Comparison of ENCODE assay signal across 15 cellular contexts in genomic region chr21:42722153-42722552, GRCh38.
A peak's percentile ranks its signal among the peaks of the same experiment; 100 is the strongest.
DNase-seq lines count a peak whose midpoint lies in the region; ATAC-seq, FAIRE-seq and TF ChIP-seq lines count a peak whose summit lies in the region.
"Had no signal": no experiment of that assay in that cellular context is flagged by ENCODE, and none has a peak within 500 bp of the region (broad histone marks: within the 10 kb centered on the region; RNA-seq: fewer than 3 reads in every experiment).

No MANE protein-coding gene starts in this region.

- H4K20me1 ChIP-seq in HCT116 (ENCODE audit: insufficient read depth) (no peaks in the 10 kb centered on the region), K562 (replicated peaks; ENCODE audit: control insufficient read depth, insufficient read depth, low read length) (peaks cover 13% of the 10 kb centered on the region; the same call in 1 of the 2 replicates)

- in situ Hi-C loops in K562 (cut with MboI) = no loop called here

- no peaks in the 10 kb centered on the region for H3K27me3 ChIP-seq in HCT116 (ENCODE audit: insufficient read depth, low read length)
- H3K27me3 ChIP-seq in K562 (ENCODE audit: control insufficient read depth in 2 of 2, insufficient read depth in 2 of 2, low read length in 2 of 2) = peaks cover 37 to 62% of the 10 kb centered on the region in 2 experiments
- H3K27me3 ChIP-seq in lower lobe of right lung (ENCODE audit: low read depth) = no peaks in the 10 kb centered on the region
- no peaks in the 10 kb centered on the region for H3K27me3 ChIP-seq in small intestine (ENCODE audit: control insufficient read depth in 2 of 2, insufficient read depth in 2 of 2, low read length in 2 of 2)

- TF ChIP-seq CTCF in HCT116 (IDR thresholded peaks at IDR 0.05 in 2 of 3, conservative IDR thresholded peaks at IDR 0.05 in 1 of 3; ENCODE audit: borderline replicate concordance in 1 of 3, insufficient read depth in 1 of 3, low read depth in 2 of 3, low read length in 2 of 3) (no peak), K562 (IDR thresholded peaks at IDR 0.05 in 2 of 3, conservative IDR thresholded peaks at IDR 0.05 in 1 of 3; ENCODE audit: insufficient read depth in 2 of 3, low read depth in 1 of 3, low read length in 3 of 3) (no peak), lower lobe of right lung (IDR thresholded peaks at IDR 0.05) (no peak)

- H3K4me2 ChIP-seq in HCT116 (ENCODE audit: low read length) (peak overlapping the region; percentile 75; the same call in 1 of the 2 replicates), K562 (ENCODE audit: insufficient read depth, low read length) (no peak overlapping the region)

- WGBS in K562 (ENCODE audit: insufficient coverage, low coverage, missing lambda C conversion rate) = 3% methylated on average over 11 of the region's 11 CpGs
- 57 to 81% (median 64%) methylated on average over 11 of the region's 11 CpGs for WGBS in small intestine, 3 donors

- H3K9me3 ChIP-seq in HCT116 (ENCODE audit: control insufficient read depth in 1 of 2, insufficient read depth in 1 of 2, low read depth in 1 of 2, low read length in 2 of 2) (no peaks in the 10 kb centered on the region), K562 (replicated peaks; ENCODE audit: control insufficient read depth, insufficient read depth, low read depth, low read length) (no peaks in the 10 kb centered on the region), lower lobe of right lung (no peaks in the 10 kb centered on the region), small intestine (ENCODE audit: control insufficient read depth, low read depth) (no peaks in the 10 kb centered on the region)

- RAD21 ChIA-PET in HCT116 (lab: Charles Lee; ENCODE audit: low non-redundant PET in 1 of 2, low total read pairs in 2 of 2, uncharacterized antibody in 2 of 2, unreplicated experiment in 2 of 2) = no interaction called here

- H3K4me3 ChIP-seq in HCT116 (replicated peaks in 1 of 2; ENCODE audit: low read depth in 1 of 2, low read length in 2 of 2) (no peak overlapping the region), K562 (no peak overlapping the region), lower lobe of right lung (no peak overlapping the region), small intestine (ENCODE audit: low read depth in 1 of 2, low read length in 2 of 2) (no peak overlapping the region)

- POLR2A ChIA-PET in HCT116 (lab: Charles Lee) (no interaction called here), K562 (lab: Yijun Ruan, JAX) (interaction anchor here (0.9 to 1.2 kb wide), 2 partner anchors 10 to 19 kb away, joined by 3 read pairs; no protein-coding TSS in a partner anchor)

- no peak overlapping the region for H2AFZ ChIP-seq in HCT116 (ENCODE audit: low read depth, low read length, poor library complexity, severe bottlenecking)
- H2AFZ ChIP-seq in K562 (ENCODE audit: low read depth, low read length) = no peak overlapping the region

- H3K9me1 ChIP-seq in K562 (ENCODE audit: control insufficient read depth, insufficient read depth, low read length) = no peaks in the 10 kb centered on the region

- no peak for TF ChIP-seq EP300 in K562 (IDR thresholded peaks at IDR 0.05; ENCODE audit: low read length)

- no peak for ATAC-seq in HCT116
- ATAC-seq in K562 = no peak
- ATAC-seq in lower lobe of right lung = peak; percentile 24 to 25
- ATAC-seq in HG03439 (IDR thresholded peaks at IDR 0.05; ENCODE audit: unreplicated experiment) = no peak

- TF ChIP-seq RAD21 in HCT116 (IDR thresholded peaks at IDR 0.05; ENCODE audit: low read depth) (no peak), K562 (CRISPR knock-in tag; conservative IDR thresholded peaks at IDR 0.05 in 1 of 2, IDR thresholded peaks at IDR 0.05 in 1 of 2) (no peak)

- TF ChIP-seq POLR2A in HCT116 (IDR thresholded peaks at IDR 0.05; ENCODE audit: borderline replicate concordance, extremely low read depth, insufficient read depth, insufficient read length) (no peak), K562 (conservative IDR thresholded peaks at IDR 0.05) (no peak)

- H3K36me3 ChIP-seq in HCT116 (ENCODE audit: control insufficient read depth in 1 of 2, insufficient read depth in 2 of 2, low read length in 2 of 2) (no peaks in the 10 kb centered on the region), K562 (ENCODE audit: control insufficient read depth, insufficient read depth, low read length) (no peaks in the 10 kb centered on the region), lower lobe of right lung (no peaks in the 10 kb centered on the region), small intestine (ENCODE audit: control insufficient read depth in 2 of 2, insufficient read depth in 2 of 2, low read length in 2 of 2) (no peaks in the 10 kb centered on the region)

- BruUV-seq in HCT116 (replicated peaks; lab: Mats Ljungman, UMichigan) = no TSS peak
- BruUV-seq in K562 (replicated peaks; lab: Mats Ljungman, UMichigan) = no TSS peak

- DNase-seq in HCT116 (ENCODE audit: low read depth, low spot score) = no peak
- no peak for DNase-seq in K562 (ENCODE audit: extremely low read depth in 1 of 4, low spot score in 3 of 4)
- no peak for DNase-seq in lower lobe of right lung
- peak; percentile 49 for DNase-seq in small intestine
- DNase-seq in activated CD4-positive, alpha-beta T cell treated with anti-CD3 and anti-CD28 coated beads, Interleukin-2, amount 50 U/mL, for 48 hours = no peak
- DNase-seq in RPMI8226 = no peak
- no peak for DNase-seq in AML-193 (lab: John Stamatoyannopoulos, UW)
- DNase-seq: DMS53, HCEC 1CT, MV-4-11, NCI-H1694, NCI-H345, SHP77 treated with DMSO at 0.1 percent for 48 hours had no signal

- CTCF ChIA-PET in HCT116 (lab: Charles Lee) (no interaction called here), K562 (lab: Yijun Ruan, JAX; ENCODE audit: low intra/inter-chr PET ratio) (no interaction called here)

- H3K79me2 ChIP-seq in HCT116 (ENCODE audit: insufficient read depth, low read length) (no peaks in the 10 kb centered on the region), K562 (ENCODE audit: control insufficient read depth, insufficient read depth, low read length) (no peaks in the 10 kb centered on the region)

- intact Hi-C loops in HCT116 (cut with micrococcal nuclease) = loop anchor here (10.0 kb wide), 2 partner anchors 67 to 107 kb away; partner anchors contain the start of gene PDE9A
- intact Hi-C loops in K562 (cut with micrococcal nuclease) = no loop called here
- intact Hi-C loops in lower lobe of right lung (cut with DNase I) = no loop called here

- FAIRE-seq in K562 (lab: Jason Lieb, UNC) = no peak
- FAIRE-seq in small intestine (lab: Jason Lieb, UNC) = no peak
- FAIRE-seq: A204.1 had no signal

- H3K27ac ChIP-seq in HCT116 (ENCODE audit: low read depth, low read length) (no peak overlapping the region), K562 (ENCODE audit: extremely low read depth, low read depth, low read length) (no peak overlapping the region), lower lobe of right lung (peak overlapping the region; percentile 14), small intestine (ENCODE audit: low read depth in 1 of 2, low read length in 1 of 2) (peak overlapping the region; percentile 76 to 87)

- H3K4me1 ChIP-seq in HCT116 (ENCODE audit: control insufficient read depth in 1 of 2, insufficient read depth in 2 of 2, low read length in 2 of 2) = peaks cover 72 to 85% of the 10 kb centered on the region in 2 experiments
- H3K4me1 ChIP-seq in K562 (replicated peaks in 1 of 2; ENCODE audit: control insufficient read depth in 2 of 2, insufficient read depth in 2 of 2, low read length in 2 of 2) = 0 out of 5 replicates have a peak, but pooled peaks cover 0 to 3% of the 10 kb centered on the region in 2 experiments
- peaks cover 36% of the 10 kb centered on the region for H3K4me1 ChIP-seq in lower lobe of right lung
- H3K4me1 ChIP-seq in small intestine (ENCODE audit: control insufficient read depth in 2 of 2, insufficient read depth in 1 of 2, low read depth in 1 of 2, low read length in 1 of 2) = peaks cover 10 to 24% of the 10 kb centered on the region in 2 donors

- H3K9ac ChIP-seq in HCT116 (ENCODE audit: low read length) = no peak overlapping the region
- no peak overlapping the region for H3K9ac ChIP-seq in K562 (ENCODE audit: insufficient read depth in 1 of 2, low read depth in 2 of 2, low read length in 2 of 2)

- H3K9me2 ChIP-seq in HCT116 (ENCODE audit: insufficient read depth) = no peaks in the 10 kb centered on the region

TF ChIP-seq in HCT116, 20 proteins besides CTCF, POLR2A, EP300 and RAD21:
- no peak for TF ChIP-seq ATF3 (IDR thresholded peaks at IDR 0.05)
- TF ChIP-seq JUND (IDR thresholded peaks at IDR 0.05) = no peak
- TF ChIP-seq EZH2 (IDR thresholded peaks at IDR 0.05) = no peak
- TF ChIP-seq EZH2phosphoT487 (IDR thresholded peaks at IDR 0.05; ENCODE audit: borderline replicate concordance) = no peak

TF ChIP-seq in K562, 482 proteins besides CTCF, POLR2A, EP300 and RAD21:
- TF ChIP-seq PHB2 (IDR thresholded peaks at IDR 0.05; ENCODE audit: low read depth) = no peak
- TF ChIP-seq CEBPB (tag; IDR thresholded peaks at IDR 0.05) = 0 out of 2 replicates have a peak, but pooled peaks have one; percentile 33
- no peak for TF ChIP-seq OTX1 (CRISPR knock-in tag; IDR thresholded peaks at IDR 0.05)

Comparison
In these comparisons a context has a peak if more than half of its experiments do, and no peak if none do; other contexts are left out.
1. ATAC-seq: peak in lower lobe of right lung (2 of 2); none in HCT116 (single experiment), K562 (single experiment) and HG03439 (single experiment).
2. H3K27ac ChIP-seq: peak in lower lobe of right lung (single experiment) and small intestine (2 of 2); none in HCT116 (single experiment) and K562 (single experiment).
3. Of the 22 proteins assayed by ChIP-seq in both K562 and HCT116: peak only in K562: CEBPB; only in HCT116: none; in both: none; in neither: 21.